ENCODE assay signal across 1 cellular context in genomic region chr17:27217631-27218030, GRCh38.
A peak's percentile ranks its signal among the peaks of the same experiment; 100 is the strongest.
TF ChIP-seq lines count a peak whose summit lies in the region.

No MANE protein-coding gene starts in this region.

TF ChIP-seq in GM12878, 131 proteins besides CTCF, POLR2A, EP300 and RAD21 (continued from another document):
- TF ChIP-seq ATF2 (IDR thresholded peaks at IDR 0.05; ENCODE audit: low read length) (peak; percentile 58; the same call in 1 of the 2 replicates), PBX3 (IDR thresholded peaks at IDR 0.05; ENCODE audit: insufficient replicate concordance, low read depth, low read length) (peak; percentile 85), SMARCA5 (IDR thresholded peaks at IDR 0.05) (no peak), NBN (IDR thresholded peaks at IDR 0.05) (peak; percentile 67; the same call in 1 of the 2 replicates), SMAD5 (IDR thresholded peaks at IDR 0.05; ENCODE audit: low read depth) (no peak), EZH2 (IDR thresholded peaks at IDR 0.05; ENCODE audit: borderline replicate concordance, control insufficient read depth, low read depth, low read length) (no peak), POU2F2 (IDR thresholded peaks at IDR 0.05; ENCODE audit: borderline replicate concordance, low read depth, low read length) (peak; percentile 74; the same call in 2 of the 3 replicates), TCF3 (IDR thresholded peaks at IDR 0.05; ENCODE audit: borderline replicate concordance, insufficient read depth, low read depth, low read length) (peak; percentile 87), PAX5 (IDR thresholded peaks at IDR 0.05; ENCODE audit: borderline replicate concordance, low read depth, low read length) (peak; percentile 63; the same call in 1 of the 2 replicates), PKNOX1 (IDR thresholded peaks at IDR 0.05) (peak; percentile 94), MTA2 (IDR thresholded peaks at IDR 0.05; ENCODE audit: low read depth) (peak; percentile 79), RELB (IDR thresholded peaks at IDR 0.05; ENCODE audit: low read depth) (peak; percentile 83), RELA (IDR thresholded peaks at IDR 0.05; ENCODE audit: borderline replicate concordance, partially characterized antibody) (peak; percentile 96), JUNB (IDR thresholded peaks at IDR 0.05) (peak; percentile 33; the same call in 1 of the 2 replicates), RAD51 (IDR thresholded peaks at IDR 0.05) (peak; percentile 76), EED (IDR thresholded peaks at IDR 0.05; ENCODE audit: low read depth) (peak; percentile 83), IKZF1 (conservative IDR thresholded peaks at IDR 0.05) (peak; percentile 53), DPF2 (IDR thresholded peaks at IDR 0.05) (peak; percentile 28; the same call in 1 of the 2 replicates), JUND (IDR thresholded peaks at IDR 0.05; ENCODE audit: low read depth, low read length) (0 out of 2 replicates have a peak, but pooled peaks have one; percentile 2), SPI1 (IDR thresholded peaks at IDR 0.05; ENCODE audit: borderline replicate concordance, insufficient read depth, low read depth, low read length) (peak; percentile 63; the same call in 1 of the 2 replicates), BCL11A (IDR thresholded peaks at IDR 0.05; ENCODE audit: low read depth, low read length) (peak; percentile 52; the same call in 1 of the 2 replicates), HSF1 (IDR thresholded peaks at IDR 0.05; ENCODE audit: low read depth, low read length) (no peak), CREB1 (IDR thresholded peaks at IDR 0.05; ENCODE audit: low read depth) (peak; percentile 71), CREM (IDR thresholded peaks at IDR 0.05; ENCODE audit: low read depth) (peak; percentile 76; the same call in 1 of the 2 replicates), ATF7 (IDR thresholded peaks at IDR 0.05; ENCODE audit: low read depth) (peak; percentile 81), NFIC (IDR thresholded peaks at IDR 0.05; ENCODE audit: low read depth, low read length) (peak; percentile 55; the same call in 1 of the 2 replicates), SUZ12 (IDR thresholded peaks at IDR 0.05; ENCODE audit: unreplicated experiment) (no peak), BHLHE40 (IDR thresholded peaks at IDR 0.05; ENCODE audit: borderline replicate concordance in 1 of 2, low read depth in 2 of 2, low read length in 1 of 2) (peak; percentile 86 to 92), ASH2L (IDR thresholded peaks at IDR 0.05; ENCODE audit: borderline replicate concordance, low read depth) (no peak), CBFB (IDR thresholded peaks at IDR 0.05; ENCODE audit: low read depth) (peak; percentile 63; the same call in 1 of the 2 replicates), ZZZ3 (IDR thresholded peaks at IDR 0.05; ENCODE audit: control insufficient read depth, insufficient read length, low read depth) (no peak), BACH1 (IDR thresholded peaks at IDR 0.05; ENCODE audit: borderline replicate concordance) (peak; percentile 21; the same call in 1 of the 2 replicates), BCL3 (IDR thresholded peaks at IDR 0.05; ENCODE audit: borderline replicate concordance, insufficient read depth, low read depth, low read length, poor library complexity, severe bottlenecking) (peak; percentile 47), MAX (IDR thresholded peaks at IDR 0.05; ENCODE audit: low read depth, low read length) (peak; percentile 38; the same call in 1 of the 2 replicates), ZNF592 (IDR thresholded peaks at IDR 0.05) (no peak), USF1 (IDR thresholded peaks at IDR 0.05; ENCODE audit: borderline replicate concordance, extremely low read length, insufficient read depth, low read depth, low read length) (no peak), ZNF24 (IDR thresholded peaks at IDR 0.05) (0 out of 2 replicates have a peak, but pooled peaks have one; percentile 20), IKZF2 (IDR thresholded peaks at IDR 0.05) (peak; percentile 64 to 73), HDAC2 (IDR thresholded peaks at IDR 0.05) (no peak), TCF12 (IDR thresholded peaks at IDR 0.05; ENCODE audit: low read depth, low read length) (peak; percentile 95), RUNX3 (IDR thresholded peaks at IDR 0.05; ENCODE audit: low read length) (peak; percentile 94)
